In the genomic region with DNA sequence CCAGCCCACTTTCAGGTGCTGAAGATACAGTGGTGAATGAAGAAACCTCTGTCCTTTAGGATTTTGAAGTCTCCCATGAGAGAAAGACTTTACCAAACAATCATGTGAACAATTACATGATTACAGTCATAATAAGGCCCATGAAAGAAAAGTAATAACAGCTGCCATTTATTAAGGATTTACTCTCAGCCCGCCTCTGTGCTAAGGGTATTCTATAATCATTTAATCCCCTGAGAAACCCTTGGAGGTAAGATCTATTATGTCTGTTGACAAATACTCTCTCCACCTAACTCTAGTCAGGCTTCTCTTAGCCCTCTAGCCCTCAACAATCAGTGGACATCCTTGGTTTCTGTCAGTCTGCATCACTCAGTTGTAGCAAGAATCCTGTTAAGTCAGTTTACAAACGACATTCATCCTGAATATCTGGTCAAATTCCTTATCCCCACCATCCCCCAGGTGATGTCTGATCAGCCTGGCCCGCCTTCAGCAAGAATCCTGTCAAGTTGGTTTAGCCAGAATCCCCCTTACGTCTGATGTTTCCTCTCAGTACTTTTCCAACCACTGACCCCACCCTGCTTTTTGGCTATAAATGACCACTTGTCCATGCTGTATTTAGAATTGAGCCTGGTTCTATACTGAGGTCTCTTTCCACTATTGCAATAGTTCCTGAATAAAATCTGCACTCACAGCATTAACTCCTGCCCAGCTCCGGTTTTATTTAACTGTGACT, we compare ENCODE assay signal across 15 cellular contexts.
"Had no signal": no experiment of that assay in that cellular context is flagged by ENCODE, and none has a peak within 500 bp of the region (broad histone marks: within the 10 kb centered on the region; RNA-seq: fewer than 3 reads in every experiment).

No MANE protein-coding gene starts in this region.

- DNase-seq: activated CD4-positive, alpha-beta T cell treated with anti-CD3 and anti-CD28 coated beads for 1 hour; activated CD8-positive, alpha-beta memory T cell treated with anti-CD3 and anti-CD28 coated beads, Interleukin-2, amount 50 U/mL, for 4 hours; activated CD8-positive, alpha-beta T cell treated with anti-CD3 and anti-CD28 coated beads for 36 hours; activated gamma-delta T cell treated with Interleukin-2 at 50 U/mL for 16 hours; activated T-cell treated with anti-CD3 and anti-CD28 coated beads, Interleukin-2, amount 50 U/mL, for 72 hours; heart right ventricle; left ventricle myocardium superior; stomach had no signal

- H3K36me3 ChIP-seq: ascending aorta, heart right ventricle, stomach, thoracic aorta had no signal

- H3K27me3 ChIP-seq: ascending aorta, heart right ventricle, stomach had no signal

- H3K4me1 ChIP-seq: ascending aorta, stomach had no signal

- H3K4me3 ChIP-seq: ascending aorta, heart right ventricle, skin epidermis, stomach, thoracic aorta had no signal

- H3K4me1 Mint-ChIP-seq: neural crest cell had no signal

- ATAC-seq: activated CD8-positive, alpha-beta T cell treated with anti-CD3 and anti-CD28 coated beads for 36 hours; activated T-cell treated with anti-CD3 and anti-CD28 coated beads, Interleukin-2, amount 50 U/mL, for 72 hours; left ventricle myocardium superior had no signal

- H3K4me3 Mint-ChIP-seq: activated CD8-positive, alpha-beta T cell treated with anti-CD3 and anti-CD28 coated beads for 36 hours; activated T-cell treated with anti-CD3 and anti-CD28 coated beads, Interleukin-2, amount 50 U/mL, for 72 hours; neural crest cell had no signal

- H3K27ac Mint-ChIP-seq: activated CD8-positive, alpha-beta T cell treated with anti-CD3 and anti-CD28 coated beads for 36 hours; activated T-cell treated with anti-CD3 and anti-CD28 coated beads, Interleukin-2, amount 50 U/mL, for 72 hours had no signal

- FAIRE-seq: colon, frontal cortex, urothelium cell line had no signal

- H3K27ac ChIP-seq: ascending aorta, heart right ventricle, skin epidermis, stomach, thoracic aorta had no signal
